Comparison of ENCODE assay signal across 11 cellular contexts in the genomic region with DNA sequence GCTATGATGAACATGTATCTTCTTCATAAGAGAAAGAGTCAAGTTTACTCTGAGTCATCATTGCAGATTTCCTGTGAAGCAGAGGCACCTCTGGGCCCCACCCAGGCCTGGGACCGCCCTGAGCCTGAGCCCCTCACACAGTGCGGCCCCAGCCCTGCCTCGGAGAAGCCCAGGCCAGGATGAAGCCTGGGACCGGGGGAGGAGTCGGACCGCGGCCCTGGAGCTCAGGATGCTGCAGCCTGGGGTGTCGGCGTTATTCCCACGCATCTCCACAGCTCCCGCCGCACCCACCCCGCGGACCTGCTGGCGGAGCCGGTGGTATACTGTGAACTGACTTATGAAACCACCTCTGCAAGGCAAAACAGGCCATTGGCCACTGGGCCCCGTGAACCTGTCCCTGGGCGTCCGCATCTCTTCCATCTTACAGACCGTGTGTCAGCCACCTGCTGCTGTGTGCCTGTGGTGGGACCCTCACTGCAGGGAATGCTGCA. TPM values are rescaled to one million over a fixed set of nuclear protein-coding genes. Genes with fewer than 3 reads are reported as not detected.
A peak's percentile ranks its signal among the peaks of the same experiment; 100 is the strongest.
DNase-seq lines count a peak whose midpoint lies in the region; ATAC-seq and TF ChIP-seq lines count a peak whose summit lies in the region.
"Had no signal": no experiment of that assay in that cellular context is flagged by ENCODE, and none has a peak within 500 bp of the region (broad histone marks: within the 10 kb centered on the region; RNA-seq: fewer than 3 reads in every experiment).

No MANE protein-coding gene starts in this region.

- H3K4me1 ChIP-seq in lower lobe of right lung (peaks cover 28% of the 10 kb centered on the region), suprapubic skin (peaks cover 45% of the 10 kb centered on the region)

- ATAC-seq in lower lobe of right lung, result no peak

- H3K9me3 Mint-ChIP-seq in brain, result peaks cover 0 to 4% (median 0%) of the 10 kb centered on the region in 5 experiments
- H3K9me3 Mint-ChIP-seq in activated naive CD4-positive, alpha-beta T cell treated with anti-CD3 and anti-CD28 coated beads for 36 hours, result no peaks in the 10 kb centered on the region
- H3K9me3 Mint-ChIP-seq: central memory CD8-positive, alpha-beta T cell had no signal

- intact Hi-C loops in lower lobe of right lung (cut with DNase I), result no loop called here
- intact Hi-C loops in activated naive CD4-positive, alpha-beta T cell treated with anti-CD3 and anti-CD28 coated beads for 36 hours (cut with micrococcal nuclease), result no loop called here

- H3K27ac ChIP-seq in lower lobe of right lung, result no peak overlapping the region
- H3K27ac ChIP-seq in suprapubic skin, result peak overlapping the region; percentile 13

- H3K36me3 Mint-ChIP-seq in brain, result no peaks in the 10 kb centered on the region
- no peaks in the 10 kb centered on the region for H3K36me3 Mint-ChIP-seq in activated naive CD4-positive, alpha-beta T cell treated with anti-CD3 and anti-CD28 coated beads for 36 hours (ENCODE audit: low read depth)

- CTCF ChIA-PET in activated naive CD4-positive, alpha-beta T cell treated with anti-CD3 and anti-CD28 coated beads for 36 hours (lab: Charles Lee), result interaction anchor here (1.0 kb wide), 1 partner anchor 10 kb away, joined by 4 read pairs; no protein-coding TSS in a partner anchor

- TF ChIP-seq CTCF in NB4 (IDR thresholded peaks at IDR 0.05; ENCODE audit: low read depth, low read length) (no peak), brain (conservative IDR thresholded peaks at IDR 0.05) (no peak), lower lobe of right lung (IDR thresholded peaks at IDR 0.05) (no peak), suprapubic skin (IDR thresholded peaks at IDR 0.05) (no peak)

- WGBS in suprapubic skin, result 92% methylated on average over 5 of the region's 20 CpGs

- H3K36me3 ChIP-seq in lower lobe of right lung (no peaks in the 10 kb centered on the region), suprapubic skin (peaks cover under 1% of the 10 kb centered on the region)
- H3K36me3 ChIP-seq: prostate gland had no signal

- peak overlapping the region in 4 of 5 experiments; percentile 92 to 95 (median 93) for H3K27ac Mint-ChIP-seq in brain
- no peak overlapping the region for H3K27ac Mint-ChIP-seq in activated naive CD4-positive, alpha-beta T cell treated with anti-CD3 and anti-CD28 coated beads for 36 hours

- DNase-seq in NB4 (ENCODE audit: low read depth) (peak; percentile 23), lower lobe of right lung (peak; percentile 42), suprapubic skin (ENCODE audit: low spot score in 2 of 2) (peak in 1 of 2 donors; percentile 73), COLO668 (lab: John Stamatoyannopoulos, UW; ENCODE audit: unreplicated experiment) (no peak), HUDEP-2 (lab: John Stamatoyannopoulos, UW; ENCODE audit: unreplicated experiment in 76 of 76) (no peak)
- no peak for DNase-seq in activated naive CD4-positive, alpha-beta T cell treated with anti-CD3 and anti-CD28 coated beads for 36 hours
- DNase-seq: NCI-H2029, T1000 had no signal

- H3K4me3 ChIP-seq in NB4 (ENCODE audit: low read depth, low read length) (no peak overlapping the region), lower lobe of right lung (no peak overlapping the region), suprapubic skin (no peak overlapping the region)
- H3K4me3 ChIP-seq: prostate gland had no signal

- peak overlapping the region in 2 of 5 experiments; percentile 24 to 39 for H3K4me3 Mint-ChIP-seq in brain
- H3K4me3 Mint-ChIP-seq in activated naive CD4-positive, alpha-beta T cell treated with anti-CD3 and anti-CD28 coated beads for 36 hours, result no peak overlapping the region
- H3K4me3 Mint-ChIP-seq: central memory CD8-positive, alpha-beta T cell had no signal

- H3K27me3 Mint-ChIP-seq in brain, result no peaks in the 10 kb centered on the region
- peaks cover 15% of the 10 kb centered on the region for H3K27me3 Mint-ChIP-seq in activated naive CD4-positive, alpha-beta T cell treated with anti-CD3 and anti-CD28 coated beads for 36 hours (ENCODE audit: low read depth)

- TF ChIP-seq POLR2A in NB4 (IDR thresholded peaks at IDR 0.05; ENCODE audit: extremely low read depth, insufficient read length) (no peak), suprapubic skin (IDR thresholded peaks at IDR 0.05) (no peak)

- peaks cover 18% of the 10 kb centered on the region for H3K27me3 ChIP-seq in lower lobe of right lung (ENCODE audit: low read depth)
- peaks cover 6% of the 10 kb centered on the region for H3K27me3 ChIP-seq in suprapubic skin

- no peak for TF ChIP-seq EP300 in suprapubic skin (IDR thresholded peaks at IDR 0.05)

- H3K9me3 ChIP-seq in lower lobe of right lung, result no peaks in the 10 kb centered on the region
- H3K9me3 ChIP-seq in suprapubic skin, result no peaks in the 10 kb centered on the region
- H3K9me3 ChIP-seq: prostate gland had no signal

- H3K4me1 Mint-ChIP-seq in brain, result peaks cover 34% of the 10 kb centered on the region
- peaks cover 16% of the 10 kb centered on the region for H3K4me1 Mint-ChIP-seq in activated naive CD4-positive, alpha-beta T cell treated with anti-CD3 and anti-CD28 coated beads for 36 hours (ENCODE audit: low read depth)

RNA-seq across cellular contexts. Expression of a gene that starts 2.4 kb away (rescaled TPM):
- 48.4 TPM for polyA plus RNA-seq in brain (ENCODE audit: insufficient read depth, low read depth, low replicate concordance)
- total RNA-seq in lower lobe of right lung (148 TPM), suprapubic skin (100 to 1,000 TPM; 105 to 123 (median 109) TPM)
- 1 to 10 TPM in 1 of 2 experiments, under 1 TPM in 1; 0.74 to 1.6 TPM for total RNA-seq in activated naive CD4-positive, alpha-beta T cell treated with anti-CD3 and anti-CD28 coated beads for 36 hours

Comparison
In these comparisons a context has a peak if more than half of its experiments do, and no peak if none do; other contexts are left out.
1. DNase-seq: peak in NB4 (single experiment) and lower lobe of right lung (single experiment); none in activated naive CD4-positive, alpha-beta T cell treated with anti-CD3 and anti-CD28 coated beads for 36 hours (single experiment), COLO668 (single experiment) and HUDEP-2 (0 of 76).
2. RNA of a gene that starts 2.4 kb away (total RNA-seq): 148 TPM in lower lobe of right lung (single experiment) and 105 to 123 TPM in suprapubic skin; 0.74 to 1.6 TPM in activated naive CD4-positive, alpha-beta T cell treated with anti-CD3 and anti-CD28 coated beads for 36 hours; every median in the first group is over 10 times any median in the second.